ENCODE assay signal across 1 cellular context in the genomic region with DNA sequence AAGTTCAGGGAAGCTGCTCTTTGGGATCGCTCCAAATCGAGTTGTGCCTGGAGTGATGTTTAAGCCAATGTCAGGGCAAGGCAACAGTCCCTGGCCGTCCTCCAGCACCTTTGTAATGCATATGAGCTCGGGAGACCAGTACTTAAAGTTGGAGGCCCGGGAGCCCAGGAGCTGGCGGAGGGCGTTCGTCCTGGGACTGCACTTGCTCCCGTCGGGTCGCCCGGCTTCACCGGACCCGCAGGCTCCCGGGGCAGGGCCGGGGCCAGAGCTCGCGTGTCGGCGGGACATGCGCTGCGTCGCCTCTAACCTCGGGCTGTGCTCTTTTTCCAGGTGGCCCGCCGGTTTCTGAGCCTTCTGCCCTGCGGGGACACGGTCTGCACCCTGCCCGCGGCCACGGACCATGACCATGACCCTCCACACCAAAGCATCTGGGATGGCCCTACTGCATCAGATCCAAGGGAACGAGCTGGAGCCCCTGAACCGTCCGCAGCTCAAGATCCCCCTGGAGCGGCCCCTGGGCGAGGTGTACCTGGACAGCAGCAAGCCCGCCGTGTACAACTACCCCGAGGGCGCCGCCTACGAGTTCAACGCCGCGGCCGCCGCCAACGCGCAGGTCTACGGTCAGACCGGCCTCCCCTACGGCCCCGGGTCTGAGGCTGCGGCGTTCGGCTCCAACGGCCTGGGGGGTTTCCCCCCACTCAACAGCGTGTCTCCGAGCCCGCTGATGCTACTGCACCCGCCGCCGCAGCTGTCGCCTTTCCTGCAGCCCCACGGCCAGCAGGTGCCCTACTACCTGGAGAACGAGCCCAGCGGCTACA.
A peak's percentile ranks its signal among the peaks of the same experiment; 100 is the strongest.
TF ChIP-seq lines count a peak whose summit lies in the region.

Gene ESR1, plus strand, starts transcription at position 170 of the 818 bp plus-strand sequence. Its CDS starts 231 bp downstream, at position 401.

TF ChIP-seq in HEK293, 187 proteins besides CTCF, POLR2A, EP300 and RAD21 (continued from another document):
- TF ChIP-seq, protein P1, sequence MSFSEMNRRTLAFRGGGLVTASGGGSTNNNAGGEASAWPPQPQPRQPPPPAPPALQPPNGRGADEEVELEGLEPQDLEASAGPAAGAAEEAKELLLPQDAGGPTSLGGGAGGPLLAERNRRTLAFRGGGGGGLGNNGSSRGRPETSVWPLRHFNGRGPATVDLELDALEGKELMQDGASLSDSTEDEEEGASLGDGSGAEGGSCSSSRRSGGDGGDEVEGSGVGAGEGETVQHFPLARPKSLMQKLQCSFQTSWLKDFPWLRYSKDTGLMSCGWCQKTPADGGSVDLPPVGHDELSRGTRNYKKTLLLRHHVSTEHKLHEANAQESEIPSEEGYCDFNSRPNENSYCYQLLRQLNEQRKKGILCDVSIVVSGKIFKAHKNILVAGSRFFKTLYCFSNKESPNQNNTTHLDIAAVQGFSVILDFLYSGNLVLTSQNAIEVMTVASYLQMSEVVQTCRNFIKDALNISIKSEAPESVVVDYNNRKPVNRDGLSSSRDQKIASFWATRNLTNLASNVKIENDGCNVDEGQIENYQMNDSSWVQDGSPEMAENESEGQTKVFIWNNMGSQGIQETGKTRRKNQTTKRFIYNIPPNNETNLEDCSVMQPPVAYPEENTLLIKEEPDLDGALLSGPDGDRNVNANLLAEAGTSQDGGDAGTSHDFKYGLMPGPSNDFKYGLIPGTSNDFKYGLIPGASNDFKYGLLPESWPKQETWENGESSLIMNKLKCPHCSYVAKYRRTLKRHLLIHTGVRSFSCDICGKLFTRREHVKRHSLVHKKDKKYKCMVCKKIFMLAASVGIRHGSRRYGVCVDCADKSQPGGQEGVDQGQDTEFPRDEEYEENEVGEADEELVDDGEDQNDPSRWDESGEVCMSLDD (tag by site-specific recombination; IDR thresholded peaks at IDR 0.05), result 0 out of 2 replicates have a peak, but pooled peaks have one; percentile 28
- TF ChIP-seq ZFHX2 (tag by site-specific recombination; conservative IDR thresholded peaks at IDR 0.05) (peak; percentile 58), ZNF777 (tag by site-specific recombination; IDR thresholded peaks at IDR 0.05; ENCODE audit: borderline replicate concordance) (peak; percentile 92), ZNF624 (tag by site-specific recombination; IDR thresholded peaks at IDR 0.05) (no peak), ZBTB48 (tag by site-specific recombination; IDR thresholded peaks at IDR 0.05) (0 out of 2 replicates have a peak, but pooled peaks have one; percentile 16), ZBTB17 (tag by site-specific recombination; IDR thresholded peaks at IDR 0.05) (0 out of 2 replicates have a peak, but pooled peaks have one; percentile 11), ZNF146 (tag by site-specific recombination; IDR thresholded peaks at IDR 0.05) (no peak), SCRT2 (tag by site-specific recombination; IDR thresholded peaks at IDR 0.05) (peak; percentile 96), PATZ1 (tag by site-specific recombination; IDR thresholded peaks at IDR 0.05) (peak; percentile 24; the same call in 1 of the 2 replicates), GLIS1 (tag by site-specific recombination; IDR thresholded peaks at IDR 0.05) (peak; percentile 43; the same call in 1 of the 2 replicates), ZBTB26 (tag by site-specific recombination; optimal IDR thresholded peaks at IDR 0.05) (peak; percentile 72), EGR2 (tag by site-specific recombination; IDR thresholded peaks at IDR 0.05; ENCODE audit: low read depth) (0 out of 2 replicates have a peak, but pooled peaks have one; percentile 11), ZNF837 (tag by site-specific recombination; IDR thresholded peaks at IDR 0.05) (no peak)
- TF ChIP-seq, protein P2, sequence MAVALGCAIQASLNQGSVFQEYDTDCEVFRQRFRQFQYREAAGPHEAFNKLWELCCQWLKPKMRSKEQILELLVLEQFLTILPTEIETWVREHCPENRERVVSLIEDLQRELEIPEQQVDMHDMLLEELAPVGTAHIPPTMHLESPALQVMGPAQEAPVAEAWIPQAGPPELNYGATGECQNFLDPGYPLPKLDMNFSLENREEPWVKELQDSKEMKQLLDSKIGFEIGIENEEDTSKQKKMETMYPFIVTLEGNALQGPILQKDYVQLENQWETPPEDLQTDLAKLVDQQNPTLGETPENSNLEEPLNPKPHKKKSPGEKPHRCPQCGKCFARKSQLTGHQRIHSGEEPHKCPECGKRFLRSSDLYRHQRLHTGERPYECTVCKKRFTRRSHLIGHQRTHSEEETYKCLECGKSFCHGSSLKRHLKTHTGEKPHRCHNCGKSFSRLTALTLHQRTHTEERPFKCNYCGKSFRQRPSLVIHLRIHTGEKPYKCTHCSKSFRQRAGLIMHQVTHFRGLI (tag by site-specific recombination; IDR thresholded peaks at IDR 0.05), result peak; percentile 74
